10 cellular contexts compared by ENCODE assay signal in the genomic region with DNA sequence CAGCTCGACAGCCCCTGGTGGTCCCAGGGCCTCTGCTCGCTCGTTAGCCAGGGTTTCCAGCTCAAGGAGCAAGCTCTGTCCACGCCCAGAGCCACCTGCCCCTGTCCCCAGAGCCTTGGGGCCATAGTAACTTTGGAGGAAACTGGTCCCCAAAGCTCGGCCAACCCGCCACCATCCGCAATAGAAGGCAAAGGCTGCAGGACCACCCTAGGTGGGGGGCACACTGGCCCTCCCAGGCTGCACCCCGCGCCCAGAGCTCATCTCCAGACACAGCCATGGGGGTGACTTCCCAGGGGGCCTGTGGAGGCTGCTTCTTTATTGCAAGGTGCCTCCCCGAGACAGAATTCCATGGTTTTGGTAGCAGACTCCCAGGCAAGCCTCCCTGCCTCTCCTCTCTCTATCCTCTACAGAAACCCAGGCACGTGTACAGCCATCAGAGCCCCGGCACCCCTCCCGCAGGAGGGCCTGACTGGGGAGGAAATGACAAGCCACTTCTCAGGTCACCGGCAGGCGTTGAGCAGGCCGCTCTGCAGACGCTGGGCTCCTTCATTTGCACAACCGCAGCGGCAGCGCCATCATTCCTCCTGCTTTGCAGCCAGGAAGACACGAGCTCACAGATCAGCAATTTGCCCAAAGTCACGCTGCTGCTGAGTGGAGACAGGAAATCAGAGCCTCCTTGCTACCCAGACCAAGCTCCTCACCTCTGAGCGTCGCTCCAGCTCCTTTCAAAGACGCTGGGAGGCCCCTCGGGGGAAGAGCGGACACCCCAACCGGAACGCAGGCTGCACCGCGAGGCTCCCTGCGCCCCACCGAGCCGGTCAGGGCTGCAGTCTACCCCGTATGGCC.
DNase-seq lines count a peak whose midpoint lies in the region; ATAC-seq, FAIRE-seq and TF ChIP-seq lines count a peak whose summit lies in the region.
"Had no signal": no experiment of that assay in that cellular context is flagged by ENCODE, and none has a peak within 500 bp of the region (broad histone marks: within the 10 kb centered on the region; RNA-seq: fewer than 3 reads in every experiment).

No MANE protein-coding gene starts in this region.

- peak; percentile 81 for ATAC-seq in CD4-positive, alpha-beta T cell (ENCODE audit: poor library complexity)
- ATAC-seq in GM12878 (no peak), natural killer cell (peak; percentile 72 to 88 (median 77)), GM21528 (IDR thresholded peaks at IDR 0.05; ENCODE audit: low FRiP score, unreplicated experiment) (no peak), GM19397 (IDR thresholded peaks at IDR 0.05; ENCODE audit: unreplicated experiment) (no peak)

- H3K79me2 ChIP-seq in GM12878 (ENCODE audit: control insufficient read depth, insufficient read depth, low read length), result no peaks in the 10 kb centered on the region

- POLR2A ChIA-PET in CD4-positive, alpha-beta T cell (lab: Charles Lee), result interaction anchor here (0.6 to 1.1 kb wide), 3 partner anchors 9 to 80 kb away, joined by 3 to 5 read pairs (median 3); a partner anchor contains a TSS
- POLR2A ChIA-PET in GM12878 (lab: Charles Lee), result no interaction called here

- no peaks in the 10 kb centered on the region for H3K36me3 Mint-ChIP-seq in CD4-positive, alpha-beta T cell (ENCODE audit: low read depth)
- H3K36me3 Mint-ChIP-seq in natural killer cell, result no peaks in the 10 kb centered on the region

- RAD21 ChIA-PET in GM12878 (lab: Charles Lee; ENCODE audit: unreplicated experiment), result no interaction called here

- intact Hi-C loops in CD4-positive, alpha-beta T cell (cut with DNase I, micrococcal nuclease), result no loop called here
- intact Hi-C loops in GM12878 (cut with micrococcal nuclease; ENCODE audit: unreplicated experiment), result no loop called here
- intact Hi-C loops in natural killer cell (cut with micrococcal nuclease), result no loop called here

- peak in 9 of 10 experiments; percentile 3 to 47 (median 19) for DNase-seq in CD4-positive, alpha-beta T cell
- DNase-seq in MV-4-11 (lab: John Stamatoyannopoulos, UW) (peak; percentile 35), GM12878 (ENCODE audit: low read depth, low spot score) (no peak), natural killer cell (no peak), NCI-H446 (lab: John Stamatoyannopoulos, UW) (no peak), NCI-H1417 (lab: John Stamatoyannopoulos, UW) (no peak)
- DNase-seq: DMS 273 treated with DMSO at 0.1 percent for 48 hours, KBM-7 had no signal

- H3K27ac ChIP-seq in CD4-positive, alpha-beta T cell (ENCODE audit: low read depth, low read length), result no peak overlapping the region
- H3K27ac ChIP-seq in GM12878 (ENCODE audit: control insufficient read depth, insufficient read depth), result no peak overlapping the region

- no peaks in the 10 kb centered on the region; the same call in 1 of the 2 replicates for H3K4me1 ChIP-seq in GM12878 (ENCODE audit: control insufficient read depth, insufficient read depth, low read length)

- H3K4me3 ChIP-seq in GM12878, result no peak overlapping the region

- no peak overlapping the region for H3K4me2 ChIP-seq in GM12878 (ENCODE audit: control insufficient read depth, insufficient read depth)

- TF ChIP-seq RAD21 in GM12878 (IDR thresholded peaks at IDR 0.05; ENCODE audit: insufficient read depth, low read depth, low read length), result no peak

- H3K27me3 Mint-ChIP-seq in CD4-positive, alpha-beta T cell, result no peaks in the 10 kb centered on the region
- H3K27me3 Mint-ChIP-seq in natural killer cell (ENCODE audit: low read depth in 2 of 2), result no peaks in the 10 kb centered on the region

- H3K9me3 Mint-ChIP-seq in CD4-positive, alpha-beta T cell, result no peaks in the 10 kb centered on the region
- H3K9me3 Mint-ChIP-seq in natural killer cell, result no peaks in the 10 kb centered on the region

- peak overlapping the region; percentile 29 for H2AFZ ChIP-seq in GM12878 (ENCODE audit: control insufficient read depth, low read depth, low read length)

- H3K9ac ChIP-seq in GM12878 (ENCODE audit: control insufficient read depth, insufficient read depth, low read length), result no peak overlapping the region

- in situ Hi-C loops in GM12878 (cut with MboI), result no loop called here

- BruUV-seq in GM12878 (replicated peaks; lab: Mats Ljungman, UMichigan), result no TSS peak

- no peak for TF ChIP-seq CTCF in CD4-positive, alpha-beta T cell (IDR thresholded peaks at IDR 0.05)
- TF ChIP-seq CTCF in GM12878 (IDR thresholded peaks at IDR 0.05 in 2 of 3, conservative IDR thresholded peaks at IDR 0.05 in 1 of 3; ENCODE audit: control insufficient read depth in 2 of 3, extremely low read depth in 1 of 3, insufficient read depth in 1 of 3, low read depth in 3 of 3, low read length in 3 of 3), result no peak
- TF ChIP-seq CTCF in natural killer cell (IDR thresholded peaks at IDR 0.05), result no peak

- peak overlapping the region; percentile 70 for H3K27ac Mint-ChIP-seq in CD4-positive, alpha-beta T cell
- peak overlapping the region; percentile 54 to 74 for H3K27ac Mint-ChIP-seq in natural killer cell

- SMC1A ChIA-PET in GM12878 (lab: Charles Lee; ENCODE audit: uncharacterized antibody, unreplicated experiment), result interaction anchor here (1.2 kb wide), 1 partner anchor 11 kb away, joined by 3 read pairs; no protein-coding TSS in a partner anchor

- H3K9me3 ChIP-seq in CD4-positive, alpha-beta T cell (ENCODE audit: control insufficient read depth, low read length), result no peaks in the 10 kb centered on the region
- no peaks in the 10 kb centered on the region for H3K9me3 ChIP-seq in GM12878 (replicated peaks; ENCODE audit: control insufficient read depth, insufficient read depth, low read length)

- no peak for TF ChIP-seq EP300 in GM12878 (IDR thresholded peaks at IDR 0.05; ENCODE audit: borderline replicate concordance in 1 of 2, control insufficient read depth in 1 of 2, low read depth in 2 of 2, low read length in 2 of 2)

- CTCF ChIA-PET in CD4-positive, alpha-beta T cell (lab: Charles Lee), result no interaction called here
- CTCF ChIA-PET in GM12878 (lab: Yijun Ruan, JAX), result no interaction called here

- H4K20me1 ChIP-seq in GM12878 (ENCODE audit: control insufficient read depth, insufficient read depth), result no peaks in the 10 kb centered on the region

- no peak; the same call in 1 of the 2 replicates for TF ChIP-seq POLR2A in GM12878 (IDR thresholded peaks at IDR 0.05; ENCODE audit: low read depth, low read length)

- no peaks in the 10 kb centered on the region; a peak in 1 of 4 replicates for H3K36me3 ChIP-seq in GM12878 (ENCODE audit: control insufficient read depth in 2 of 2, insufficient read depth in 2 of 2, low read length in 1 of 2)

- no peak for FAIRE-seq in GM12878 (lab: Jason Lieb, UNC)

- no peaks in the 10 kb centered on the region for H3K27me3 ChIP-seq in CD4-positive, alpha-beta T cell (ENCODE audit: control insufficient read depth, insufficient read depth, low read length)
- H3K27me3 ChIP-seq in GM12878 (replicated peaks in 1 of 2; ENCODE audit: control insufficient read depth in 2 of 2, insufficient read depth in 2 of 2, low read length in 1 of 2), result no peaks in the 10 kb centered on the region

- peaks cover 11% of the 10 kb centered on the region for H3K4me1 Mint-ChIP-seq in CD4-positive, alpha-beta T cell (ENCODE audit: low read depth)
- H3K4me1 Mint-ChIP-seq in natural killer cell, result peaks cover 8 to 9% of the 10 kb centered on the region in 2 donors

- 40% methylated on average over 35 of the region's 35 CpGs for WGBS in GM12878 (ENCODE audit: insufficient coverage, insufficient replicate concordance, low lambda C conversion rate, missing lambda C conversion rate)

- peak overlapping the region; percentile 78 for H3K4me3 Mint-ChIP-seq in CD4-positive, alpha-beta T cell
- peak overlapping the region; percentile 74 for H3K4me3 Mint-ChIP-seq in natural killer cell

TF ChIP-seq in GM12878, 131 proteins besides CTCF, POLR2A, EP300 and RAD21:
- no peak for TF ChIP-seq FOXM1 (IDR thresholded peaks at IDR 0.05; ENCODE audit: low read depth, low read length)
- TF ChIP-seq, protein P1, sequence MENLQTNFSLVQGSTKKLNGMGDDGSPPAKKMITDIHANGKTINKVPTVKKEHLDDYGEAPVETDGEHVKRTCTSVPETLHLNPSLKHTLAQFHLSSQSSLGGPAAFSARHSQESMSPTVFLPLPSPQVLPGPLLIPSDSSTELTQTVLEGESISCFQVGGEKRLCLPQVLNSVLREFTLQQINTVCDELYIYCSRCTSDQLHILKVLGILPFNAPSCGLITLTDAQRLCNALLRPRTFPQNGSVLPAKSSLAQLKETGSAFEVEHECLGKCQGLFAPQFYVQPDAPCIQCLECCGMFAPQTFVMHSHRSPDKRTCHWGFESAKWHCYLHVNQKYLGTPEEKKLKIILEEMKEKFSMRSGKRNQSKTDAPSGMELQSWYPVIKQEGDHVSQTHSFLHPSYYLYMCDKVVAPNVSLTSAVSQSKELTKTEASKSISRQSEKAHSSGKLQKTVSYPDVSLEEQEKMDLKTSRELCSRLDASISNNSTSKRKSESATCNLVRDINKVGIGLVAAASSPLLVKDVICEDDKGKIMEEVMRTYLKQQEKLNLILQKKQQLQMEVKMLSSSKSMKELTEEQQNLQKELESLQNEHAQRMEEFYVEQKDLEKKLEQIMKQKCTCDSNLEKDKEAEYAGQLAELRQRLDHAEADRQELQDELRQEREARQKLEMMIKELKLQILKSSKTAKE (IDR thresholded peaks at IDR 0.05; ENCODE audit: low read depth, poor library complexity, severe bottlenecking), result no peak
- TF ChIP-seq EZH2 (IDR thresholded peaks at IDR 0.05; ENCODE audit: borderline replicate concordance, control insufficient read depth, low read depth, low read length), result no peak
- TF ChIP-seq, protein P2, sequence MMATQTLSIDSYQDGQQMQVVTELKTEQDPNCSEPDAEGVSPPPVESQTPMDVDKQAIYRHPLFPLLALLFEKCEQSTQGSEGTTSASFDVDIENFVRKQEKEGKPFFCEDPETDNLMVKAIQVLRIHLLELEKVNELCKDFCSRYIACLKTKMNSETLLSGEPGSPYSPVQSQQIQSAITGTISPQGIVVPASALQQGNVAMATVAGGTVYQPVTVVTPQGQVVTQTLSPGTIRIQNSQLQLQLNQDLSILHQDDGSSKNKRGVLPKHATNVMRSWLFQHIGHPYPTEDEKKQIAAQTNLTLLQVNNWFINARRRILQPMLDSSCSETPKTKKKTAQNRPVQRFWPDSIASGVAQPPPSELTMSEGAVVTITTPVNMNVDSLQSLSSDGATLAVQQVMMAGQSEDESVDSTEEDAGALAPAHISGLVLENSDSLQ (IDR thresholded peaks at IDR 0.05), result no peak

Comparison
In these comparisons a context has a peak if more than half of its experiments do, and no peak if none do; other contexts are left out.
1. ATAC-seq: peak in CD4-positive, alpha-beta T cell (single experiment) and natural killer cell (3 of 3); none in GM12878 (single experiment), GM21528 (single experiment) and GM19397 (single experiment).
2. DNase-seq: peak in CD4-positive, alpha-beta T cell (9 of 10) and MV-4-11 (single experiment); none in GM12878 (single experiment), natural killer cell (single experiment), NCI-H446 (0 of 2) and NCI-H1417 (0 of 3).